ENCODE assay signal across 25 cellular contexts in the genomic region with DNA sequence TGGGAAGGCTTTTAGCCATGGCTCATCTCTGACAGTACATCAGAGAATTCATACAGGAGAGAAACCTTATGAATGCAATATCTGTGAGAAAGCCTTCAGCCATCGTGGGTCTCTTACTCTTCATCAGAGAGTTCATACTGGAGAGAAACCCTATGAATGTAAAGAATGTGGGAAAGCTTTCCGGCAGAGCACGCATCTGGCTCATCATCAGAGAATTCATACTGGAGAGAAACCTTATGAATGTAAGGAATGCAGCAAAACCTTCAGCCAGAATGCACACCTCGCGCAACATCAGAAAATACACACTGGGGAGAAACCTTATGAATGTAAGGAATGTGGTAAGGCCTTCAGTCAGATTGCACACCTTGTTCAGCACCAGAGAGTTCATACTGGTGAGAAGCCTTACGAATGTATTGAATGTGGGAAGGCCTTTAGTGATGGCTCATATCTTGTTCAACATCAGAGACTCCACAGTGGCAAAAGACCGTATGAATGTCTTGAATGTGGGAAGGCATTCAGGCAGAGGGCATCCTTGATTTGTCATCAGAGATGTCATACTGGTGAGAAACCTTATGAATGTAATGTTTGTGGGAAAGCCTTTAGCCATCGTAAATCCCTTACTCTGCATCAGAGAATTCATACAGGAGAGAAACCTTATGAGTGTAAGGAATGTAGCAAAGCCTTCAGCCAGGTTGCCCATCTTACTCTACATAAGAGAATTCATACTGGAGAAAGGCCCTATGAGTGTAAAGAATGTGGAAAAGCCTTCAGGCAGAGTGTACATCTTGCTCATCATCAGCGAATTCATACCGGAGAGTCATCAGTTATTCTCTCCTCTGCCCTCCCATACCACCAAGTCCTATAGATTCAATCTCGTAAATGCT.
"Had no signal": no experiment of that assay in that cellular context is flagged by ENCODE, and none has a peak within 500 bp of the region (broad histone marks: within the 10 kb centered on the region; RNA-seq: fewer than 3 reads in every experiment).

No MANE protein-coding gene starts in this region.

- H3K4me3 Mint-ChIP-seq: activated B cell treated with CpG ODN at 0.5 μM for 24 hours; activated CD4-positive, alpha-beta T cell treated with anti-CD3 and anti-CD28 coated beads, Interleukin-2, amount 10 ng/mL, durations not matched to agents 24 days and 14 days; activated CD8-positive, alpha-beta T cell treated with anti-CD3 and anti-CD28 coated beads, Interleukin-2, amount 10 ng/mL, durations not matched to agents 7 days and 5 days; activated naive CD8-positive, alpha-beta T cell treated with anti-CD3 and anti-CD28 coated beads for 36 hours; activated T-cell treated with anti-CD3 and anti-CD28 coated beads, Interleukin-2, amount 50 U/mL, for 72 hours; central memory CD8-positive, alpha-beta T cell; mesothelial cell of epicardium; naive B cell; T-helper 2 cell treated with Interferon-gamma antibody and Interleukin-4, amounts not matched to agents 5 μg/mL and 100 μg/mL, for 36 hours; type B pancreatic cell had no signal

- H3K4me3 ChIP-seq: lower lobe of right lung had no signal

- H3K4me1 ChIP-seq: lower lobe of right lung had no signal

- H3K36me3 ChIP-seq: neutrophil had no signal

- H3K27me3 ChIP-seq: brain microvascular endothelial cell, neutrophil had no signal

- H3K4me1 Mint-ChIP-seq: activated B cell treated with CpG ODN at 0.5 μM for 24 hours; activated CD4-positive, alpha-beta T cell treated with anti-CD3 and anti-CD28 coated beads, Interleukin-2, amount 10 ng/mL, durations not matched to agents 24 days and 14 days; activated naive CD8-positive, alpha-beta T cell treated with anti-CD3 and anti-CD28 coated beads for 36 hours; central memory CD8-positive, alpha-beta T cell; mesothelial cell of epicardium; naive B cell had no signal

- DNase-seq: activated B cell treated with CpG ODN at 0.5 μM for 24 hours; activated CD4-positive, alpha-beta T cell treated with anti-CD3 and anti-CD28 coated beads, Interleukin-2, amount 10 ng/mL, durations not matched to agents 24 days and 14 days; activated CD8-positive, alpha-beta memory T cell treated with anti-CD3 and anti-CD28 coated beads, Interleukin-2, amount 50 U/mL, for 48 hours; activated CD8-positive, alpha-beta T cell treated with anti-CD3 and anti-CD28 coated beads, Interleukin-2, amount 10 ng/mL, durations not matched to agents 7 days and 5 days; activated gamma-delta T cell; activated naive CD8-positive, alpha-beta T cell treated with anti-CD3 and anti-CD28 coated beads for 36 hours; activated T-cell treated with anti-CD3 and anti-CD28 coated beads, Interleukin-2, amount 50 U/mL, for 72 hours; anterior cingulate cortex; brain microvascular endothelial cell; cortex of kidney; effector memory CD4-positive, alpha-beta T cell; foreskin melanocyte; left cardiac atrium; lower lobe of right lung; naive B cell; retina; stimulated activated CD4-positive, alpha-beta T cell treated with anti-CD3 and anti-CD28 coated beads, Interleukin-15, amount 100 ng/mL, for 24 hours; stimulated activated CD4-positive, alpha-beta T cell treated with anti-CD3 and anti-CD28 coated beads, Interleukin-4, amount 100 ng/mL, for 24 hours; stimulated activated naive CD4-positive, alpha-beta T cell treated with Interleukin-2 at 50 U/mL for 16 hours had no signal

- H3K27ac ChIP-seq: brain microvascular endothelial cell, epithelial cell of prostate, lower lobe of right lung, neutrophil had no signal

- H3K27me3 Mint-ChIP-seq: activated B cell treated with CpG ODN at 0.5 μM for 24 hours; activated CD4-positive, alpha-beta T cell treated with anti-CD3 and anti-CD28 coated beads, Interleukin-2, amount 10 ng/mL, durations not matched to agents 24 days and 14 days; activated naive CD8-positive, alpha-beta T cell treated with anti-CD3 and anti-CD28 coated beads for 36 hours; central memory CD8-positive, alpha-beta T cell; type B pancreatic cell had no signal

- ATAC-seq: activated CD8-positive, alpha-beta T cell treated with anti-CD3 and anti-CD28 coated beads, Interleukin-2, amount 10 ng/mL, durations not matched to agents 7 days and 5 days; activated T-cell treated with anti-CD3 and anti-CD28 coated beads, Interleukin-2, amount 50 U/mL, for 72 hours; left cardiac atrium; lower lobe of right lung had no signal

- H3K27ac Mint-ChIP-seq: activated B cell treated with CpG ODN at 0.5 μM for 24 hours; activated CD4-positive, alpha-beta T cell treated with anti-CD3 and anti-CD28 coated beads, Interleukin-2, amount 10 ng/mL, durations not matched to agents 24 days and 14 days; activated CD8-positive, alpha-beta T cell treated with anti-CD3 and anti-CD28 coated beads, Interleukin-2, amount 10 ng/mL, durations not matched to agents 7 days and 5 days; activated naive CD8-positive, alpha-beta T cell treated with anti-CD3 and anti-CD28 coated beads for 36 hours; activated T-cell treated with anti-CD3 and anti-CD28 coated beads, Interleukin-2, amount 50 U/mL, for 72 hours; mesothelial cell of epicardium; naive B cell; T-helper 2 cell treated with Interferon-gamma antibody and Interleukin-4, amounts not matched to agents 5 μg/mL and 100 μg/mL, for 36 hours; type B pancreatic cell had no signal
